1 cellular context compared by ENCODE assay signal in genomic region chr21:41612674-41613250, GRCh38.
A peak's percentile ranks its signal among the peaks of the same experiment; 100 is the strongest.
TF ChIP-seq lines count a peak whose summit lies in the region.

No MANE protein-coding gene starts in this region.

TF ChIP-seq in HEK293, 187 proteins besides CTCF, POLR2A, EP300 and RAD21 (continued from another document):
- TF ChIP-seq BCL6B (tag by site-specific recombination; IDR thresholded peaks at IDR 0.05) (no peak), ZEB2 (tag by site-specific recombination; IDR thresholded peaks at IDR 0.05) (no peak), ZBTB20 (tag by site-specific recombination; IDR thresholded peaks at IDR 0.05) (peak; percentile 19; the same call in 1 of the 2 replicates), ZNF654 (tag by site-specific recombination; IDR thresholded peaks at IDR 0.05; ENCODE audit: low read depth) (peak; percentile 59), GLI2 (tag by site-specific recombination; IDR thresholded peaks at IDR 0.05; ENCODE audit: borderline replicate concordance, low read depth) (no peak), PATZ1 (tag by site-specific recombination; IDR thresholded peaks at IDR 0.05) (peak; percentile 88), ZBTB48 (tag by site-specific recombination; IDR thresholded peaks at IDR 0.05) (0 out of 2 replicates have a peak, but pooled peaks have one; percentile 11), ZIC2 (tag by site-specific recombination; IDR thresholded peaks at IDR 0.05) (peak; percentile 37; the same call in 1 of the 2 replicates), ZNF692 (tag by site-specific recombination; IDR thresholded peaks at IDR 0.05) (0 out of 2 replicates have a peak, but pooled peaks have one; percentile 11)
TF ChIP-seq in HEK293: peak in this region for 10.
